In genomic region chr4:103099691-103100392, GRCh38 we compare ENCODE assay signal across 8 cellular contexts. TPM values are rescaled to one million over a fixed set of nuclear protein-coding genes. Genes with fewer than 3 reads are reported as not detected.
DNase-seq lines count a peak whose midpoint lies in the region; ATAC-seq, FAIRE-seq and TF ChIP-seq lines count a peak whose summit lies in the region.

Gene BDH2 (minus strand): TSS chr4:103099834. CDS start chr4:103096254, 3,580 bp downstream.

- no peak for TF ChIP-seq EP300 in stomach (IDR thresholded peaks at IDR 0.05)

- peak; percentile 96 for FAIRE-seq in D721Med (lab: Jason Lieb, UNC)

- H3K9me3 Mint-ChIP-seq in activated CD4-positive, alpha-beta T cell treated with anti-CD3 and anti-CD28 coated beads, Interleukin-2, amount 10 ng/mL, durations not matched to agents 7 days and 5 days: no peaks in the 10 kb centered on the region
- H3K9me3 Mint-ChIP-seq in endodermal cell: no peaks in the 10 kb centered on the region

- H3K4me1 ChIP-seq in endodermal cell (ENCODE audit: control insufficient read depth, insufficient read depth, low read length) (peaks cover 3% of the 10 kb centered on the region), lung (ENCODE audit: control insufficient read depth in 2 of 2, insufficient read depth in 2 of 2, low read length in 2 of 2) (peaks cover 6 to 14% of the 10 kb centered on the region in 2 donors), stomach (peaks cover 18 to 41% (median 32%) of the 10 kb centered on the region in 4 donors)

- no peak within 1 kb of the TSS for H3K27ac ChIP-seq in endodermal cell (ENCODE audit: low read depth, low read length)
- H3K27ac ChIP-seq in lung (ENCODE audit: low read depth in 1 of 2, low read length in 1 of 2): peak within 1 kb of the TSS; percentile 58 to 64
- H3K27ac ChIP-seq in stomach: peak within 1 kb of the TSS in 4 of 5 donors; percentile 63 to 80 (median 78)

- peak within 1 kb of the TSS; percentile 92 for H3K4me3 ChIP-seq in endodermal cell (ENCODE audit: low read length)
- H3K4me3 ChIP-seq in lung: peak within 1 kb of the TSS; percentile 11
- H3K4me3 ChIP-seq in stomach: peak within 1 kb of the TSS; percentile 41 to 50 (median 44)

- TF ChIP-seq POLR2A in stomach (IDR thresholded peaks at IDR 0.05): no peak

- H3K9ac ChIP-seq in endodermal cell (ENCODE audit: extremely low read depth, low read length, poor library complexity, severe bottlenecking): peak within 1 kb of the TSS; percentile 77

- TF ChIP-seq CTCF in D721Med (IDR thresholded peaks at IDR 0.05; ENCODE audit: insufficient read depth, missing control alignments) (peak; percentile 82), endodermal cell (conservative IDR thresholded peaks at IDR 0.05) (peak; percentile 81), lung (IDR thresholded peaks at IDR 0.05; ENCODE audit: control extremely low read depth, extremely low read depth) (peak; percentile 76), stomach (IDR thresholded peaks at IDR 0.05) (peak in 5 of 7 experiments; percentile 58 to 93 (median 81))

- intact Hi-C loops in stomach (cut with DNase I; ENCODE audit: low total_unique reads): loop anchor here (10.0 kb wide), 1 partner anchor 655 kb away; no protein-coding TSS in a partner anchor

- H3K36me3 ChIP-seq in endodermal cell (ENCODE audit: control insufficient read depth, insufficient read depth, low read length) (no peaks in the 10 kb centered on the region), lung (ENCODE audit: control insufficient read depth in 2 of 2, insufficient read depth in 2 of 2, low read length in 2 of 2) (no peaks in the 10 kb centered on the region), stomach (no peaks in the 10 kb centered on the region)

- H3K36me3 Mint-ChIP-seq in activated CD4-positive, alpha-beta T cell treated with anti-CD3 and anti-CD28 coated beads, Interleukin-2, amount 10 ng/mL, durations not matched to agents 7 days and 5 days (ENCODE audit: low read depth): peaks cover 6% of the 10 kb centered on the region
- H3K36me3 Mint-ChIP-seq in endodermal cell (ENCODE audit: low read depth): peaks cover 3% of the 10 kb centered on the region

- H3K9me3 ChIP-seq in endodermal cell (ENCODE audit: control insufficient read depth, low read length) (no peaks in the 10 kb centered on the region), lung (ENCODE audit: control insufficient read depth in 2 of 2, insufficient read depth in 1 of 2, low read length in 1 of 2) (peaks cover 0 to 1% of the 10 kb centered on the region in 2 donors), stomach (no peaks in the 10 kb centered on the region)

- no peaks in the 10 kb centered on the region for H3K27me3 ChIP-seq in endodermal cell (ENCODE audit: control insufficient read depth, insufficient read depth, low read length, poor library complexity, severe bottlenecking)
- H3K27me3 ChIP-seq in lung (ENCODE audit: control insufficient read depth, insufficient read depth): no peaks in the 10 kb centered on the region
- no peaks in the 10 kb centered on the region for H3K27me3 ChIP-seq in stomach

- peak within 1 kb of the TSS; percentile 89 for H3K27ac Mint-ChIP-seq in activated CD4-positive, alpha-beta T cell treated with anti-CD3 and anti-CD28 coated beads, Interleukin-2, amount 10 ng/mL, durations not matched to agents 7 days and 5 days
- H3K27ac Mint-ChIP-seq in endodermal cell: peak within 1 kb of the TSS; percentile 88

- no peaks in the 10 kb centered on the region for H3K27me3 Mint-ChIP-seq in activated CD4-positive, alpha-beta T cell treated with anti-CD3 and anti-CD28 coated beads, Interleukin-2, amount 10 ng/mL, durations not matched to agents 7 days and 5 days
- H3K27me3 Mint-ChIP-seq in endodermal cell (ENCODE audit: insufficient read depth): no peaks in the 10 kb centered on the region

- peak; percentile 94 for ATAC-seq in GM19397 (IDR thresholded peaks at IDR 0.05; ENCODE audit: unreplicated experiment)
- peak; percentile 97 for ATAC-seq in HG03469 (IDR thresholded peaks at IDR 0.05; ENCODE audit: unreplicated experiment)
- peak; percentile 95 for ATAC-seq in lung (ENCODE audit: insufficient read depth, low FRiP score)

- DNase-seq in D721Med (ENCODE audit: insufficient read length, low spot score): peak; percentile 35
- DNase-seq in NCI-H510A treated with DMSO at 0.1 percent for 48 hours (lab: John Stamatoyannopoulos, UW): peak; percentile 77
- peak; percentile 77 for DNase-seq in activated CD4-positive, alpha-beta T cell treated with anti-CD3 and anti-CD28 coated beads, Interleukin-2, amount 10 ng/mL, durations not matched to agents 7 days and 5 days
- DNase-seq in endodermal cell: peak; percentile 58
- DNase-seq in lung (ENCODE audit: low spot score): peak; percentile 72
- peak; percentile 39 for DNase-seq in stomach

- peak within 1 kb of the TSS; percentile 85 for H3K4me3 Mint-ChIP-seq in activated CD4-positive, alpha-beta T cell treated with anti-CD3 and anti-CD28 coated beads, Interleukin-2, amount 10 ng/mL, durations not matched to agents 7 days and 5 days
- peak within 1 kb of the TSS; percentile 67 for H3K4me3 Mint-ChIP-seq in endodermal cell

- CTCF ChIA-PET in activated CD4-positive, alpha-beta T cell treated with anti-CD3 and anti-CD28 coated beads, Interleukin-2, amount 10 ng/mL, durations not matched to agents 7 days and 5 days (lab: Charles Lee): interaction anchor here (0.6 to 3.8 kb wide), 12 partner anchors 9 to 1483 kb away, joined by 3 to 24 read pairs (median 4); no protein-coding TSS in a partner anchor

- WGBS in endodermal cell (ENCODE audit: insufficient coverage in 1 of 2, insufficient read length in 1 of 2), 2 experiments: 14 to 16% methylated on average over 9 to 11 of the region's 11 CpGs
- 11% methylated on average over 11 of the region's 11 CpGs for WGBS in lung, 2 donors
- 8 to 10% (median 9%) methylated on average over 11 of the region's 11 CpGs for WGBS in stomach, 5 donors

- POLR2A ChIA-PET in activated CD4-positive, alpha-beta T cell treated with anti-CD3 and anti-CD28 coated beads, Interleukin-2, amount 10 ng/mL, durations not matched to agents 7 days and 5 days (lab: Charles Lee): no interaction called here

- peaks cover 18% of the 10 kb centered on the region for H3K4me1 Mint-ChIP-seq in activated CD4-positive, alpha-beta T cell treated with anti-CD3 and anti-CD28 coated beads, Interleukin-2, amount 10 ng/mL, durations not matched to agents 7 days and 5 days
- H3K4me1 Mint-ChIP-seq in endodermal cell: peaks cover 19% of the 10 kb centered on the region

RNA-seq across cellular contexts. Expression of gene BDH2, which starts in this region (rescaled TPM):
- total RNA-seq in activated CD4-positive, alpha-beta T cell treated with anti-CD3 and anti-CD28 coated beads, Interleukin-2, amount 10 ng/mL, durations not matched to agents 7 days and 5 days: 10 to 100 TPM; 15.5 to 17.2 TPM
- 10 to 100 TPM; 36.1 to 46.4 TPM for total RNA-seq in endodermal cell
- polyA plus RNA-seq in endodermal cell (2013, experiment 1 of 2): 83.8 TPM
- polyA plus RNA-seq in endodermal cell (2013, experiment 2 of 2): 76.9 TPM
- total RNA-seq in lung: 10 to 100 TPM; 33.3 to 99.2 TPM
- 10 to 100 TPM; 30.9 to 75.5 TPM for polyA plus RNA-seq in lung
- 10 to 100 TPM in 4 of 5 donors, 1 to 10 TPM in 1; 3.5 to 74.7 (median 41.4) TPM for total RNA-seq in stomach
- 10 to 100 TPM; 45.9 to 65.4 (median 60.2) TPM for polyA plus RNA-seq in stomach

Comparison
In these comparisons a context has a peak if more than half of its experiments do, and no peak if none do; other contexts are left out.
1. H3K4me3 ChIP-seq: peak in every context shown above with its lines; median percentile 92 in endodermal cell; 44 in stomach; 11 in lung.